26 cellular contexts compared by ENCODE assay signal in the genomic region with DNA sequence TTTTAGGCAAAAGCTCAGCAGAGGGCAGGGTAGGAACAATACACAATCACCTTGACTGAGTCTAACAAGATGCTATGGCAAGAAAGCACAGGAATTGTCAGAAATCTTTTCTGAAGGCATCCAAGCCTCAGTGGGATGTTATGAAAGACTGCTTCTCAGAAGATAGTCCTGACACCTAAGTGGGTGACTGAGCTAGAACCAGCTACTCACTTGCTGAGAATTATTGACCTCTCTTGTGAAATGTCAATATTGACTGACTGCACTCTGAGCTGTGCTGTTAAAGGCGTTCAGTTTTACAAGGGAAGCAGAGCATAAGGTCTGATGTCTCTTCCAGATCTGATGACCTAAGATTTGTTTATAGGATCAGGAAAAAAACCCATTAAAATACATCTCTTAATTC. TPM values are rescaled to one million over a fixed set of nuclear protein-coding genes. Genes with fewer than 3 reads are reported as not detected.
DNase-seq lines count a peak whose midpoint lies in the region; ATAC-seq, FAIRE-seq and TF ChIP-seq lines count a peak whose summit lies in the region.
"Had no signal": no experiment of that assay in that cellular context is flagged by ENCODE, and none has a peak within 500 bp of the region (broad histone marks: within the 10 kb centered on the region; RNA-seq: fewer than 3 reads in every experiment).

No MANE protein-coding gene starts in this region.

- TF ChIP-seq RAD21 in HepG2 (CRISPR knock-in tag; IDR thresholded peaks at IDR 0.05) = peak; percentile 12; the same call in 1 of the 2 replicates

- H3K9ac ChIP-seq in HUES48 (ENCODE audit: low read depth, low read length) (no peak overlapping the region), HepG2 (ENCODE audit: insufficient read depth, low read depth, low read length) (no peak overlapping the region)

- POLR2A ChIA-PET in HepG2 (lab: Yijun Ruan, JAX) = no interaction called here

- FAIRE-seq in HepG2 (lab: Jason Lieb, UNC) = peak; percentile 95
- FAIRE-seq: astrocyte, keratinocyte had no signal

- TF ChIP-seq POLR2A in HepG2 (IDR thresholded peaks at IDR 0.05; ENCODE audit: insufficient read depth in 1 of 2, low read depth in 2 of 2, low read length in 2 of 2) (no peak), heart left ventricle (IDR thresholded peaks at IDR 0.05) (no peak)

- CTCF ChIA-PET in HepG2 (lab: Yijun Ruan, JAX; ENCODE audit: low intra/inter-chr PET ratio, low total read pairs) = no interaction called here

- H3K4me1 ChIP-seq in HUES48 (ENCODE audit: control insufficient read depth, insufficient read depth, low read length) (peaks cover 25% of the 10 kb centered on the region), HepG2 (ENCODE audit: insufficient read depth, low read length) (peaks cover 39% of the 10 kb centered on the region), psoas muscle (no peaks in the 10 kb centered on the region), heart left ventricle (peaks cover 0 to 5% (median 0%) of the 10 kb centered on the region in 12 donors)
- H3K4me1 ChIP-seq: HAP-1, tibial artery had no signal

- H3K79me2 ChIP-seq in HepG2 (ENCODE audit: insufficient read depth, low read length) = no peaks in the 10 kb centered on the region

- TF ChIP-seq CTCF in HepG2 (CRISPR knock-in tag; IDR thresholded peaks at IDR 0.05) (no peak), psoas muscle (IDR thresholded peaks at IDR 0.05) (no peak), heart left ventricle (IDR thresholded peaks at IDR 0.05) (no peak)

- H3K27me3 ChIP-seq in HUES48 (ENCODE audit: control insufficient read depth, insufficient read depth, low read length) (no peaks in the 10 kb centered on the region), HepG2 (ENCODE audit: control insufficient read depth in 1 of 2, insufficient read depth in 2 of 2, low read length in 2 of 2) (no peaks in the 10 kb centered on the region), psoas muscle (ENCODE audit: insufficient read depth in 3 of 3, low read length in 2 of 3) (no peaks in the 10 kb centered on the region), heart left ventricle (no peaks in the 10 kb centered on the region)
- H3K27me3 ChIP-seq: tibial artery had no signal

- H3K9me3 ChIP-seq in HUES48 (ENCODE audit: control insufficient read depth, insufficient read depth, low read length) = no peaks in the 10 kb centered on the region
- H3K9me3 ChIP-seq in HepG2 (ENCODE audit: low read length) = no peaks in the 10 kb centered on the region
- no peaks in the 10 kb centered on the region for H3K9me3 ChIP-seq in psoas muscle
- peaks cover 0 to 5% (median 0%) of the 10 kb centered on the region in 12 donors for H3K9me3 ChIP-seq in heart left ventricle
- H3K9me3 ChIP-seq: HAP-1, tibial artery had no signal

- no peak overlapping the region for H2AFZ ChIP-seq in HepG2 (ENCODE audit: low read length)

- DNase-seq in COLO668 (lab: John Stamatoyannopoulos, UW; ENCODE audit: unreplicated experiment) = peak; percentile 16
- DNase-seq in NCI-H69 (lab: John Stamatoyannopoulos, UW) = peak; percentile 12
- peak; percentile 89 for DNase-seq in HepG2 (ENCODE audit: low spot score)
- DNase-seq in GM19238 (ENCODE audit: insufficient read length, low spot score) = no peak
- DNase-seq in psoas muscle = no peak
- no peak for DNase-seq in heart left ventricle
- DNase-seq in MV-4-11 (lab: John Stamatoyannopoulos, UW) = no peak
- DNase-seq: activated CD4-positive, alpha-beta T cell treated with anti-CD3 and anti-CD28 coated beads for 48 hours; activated CD8-positive, alpha-beta memory T cell treated with anti-CD3 and anti-CD28 coated beads, Interleukin-2, amount 10 ng/mL, durations not matched to agents 7 days and 5 days; CD4-positive, alpha-beta memory T cell; foreskin melanocyte; NCI-H1694; NCI-H446 treated with DMSO at 0.1 percent for 48 hours; stimulated activated CD4-positive, alpha-beta T cell treated with anti-CD3 and anti-CD28 coated beads, Interleukin-1b, Interleukin-23, amount 100 ng/mL, for 48 hours; stimulated activated naive CD4-positive, alpha-beta T cell treated with Interleukin-2 at 50 U/mL for 16 hours; tibial artery had no signal

- intact Hi-C loops in HepG2 (cut with micrococcal nuclease; ENCODE audit: unreplicated experiment) = loop anchor here (5.0 kb wide), 1 partner anchor 86 kb away; no protein-coding TSS in a partner anchor
- intact Hi-C loops in psoas muscle (cut with DNase I) = no loop called here
- intact Hi-C loops in heart left ventricle (cut with DNase I) = loop anchor here in 1 of 10 donors (10.0 kb wide), 1 partner anchor 138 kb away; no protein-coding TSS in a partner anchor

- H3K4me3 ChIP-seq in HUES48 (ENCODE audit: low read depth, low read length) (no peak overlapping the region), HepG2 (replicated peaks in 1 of 3; ENCODE audit: insufficient read depth in 1 of 3, low read depth in 2 of 3, low read length in 3 of 3) (no peak overlapping the region; a peak in 1 of 6 replicates), psoas muscle (no peak overlapping the region), heart left ventricle (no peak overlapping the region)
- H3K4me3 ChIP-seq: HAP-1, tibial artery had no signal

- H3K27ac ChIP-seq in HUES48 (ENCODE audit: low read depth, low read length) (peak overlapping the region; percentile 60), HepG2 (ENCODE audit: extremely low read length, insufficient read depth, low read length) (no peak overlapping the region), psoas muscle (no peak overlapping the region), heart left ventricle (no peak overlapping the region)
- H3K27ac ChIP-seq: tibial artery had no signal

- ATAC-seq in HepG2 (peak; percentile 99), psoas muscle (no peak), heart left ventricle (no peak)
- ATAC-seq: activated CD8-positive, alpha-beta memory T cell treated with anti-CD3 and anti-CD28 coated beads, Interleukin-2, amount 10 ng/mL, durations not matched to agents 7 days and 5 days; activated naive CD4-positive, alpha-beta T cell treated with anti-CD3 and anti-CD28 coated beads, Interleukin-2, amount 50 U/mL, for 72 hours; Right ventricle myocardium inferior had no signal

- H4K20me1 ChIP-seq in HepG2 (ENCODE audit: insufficient read depth, low read length) = peaks cover 2% of the 10 kb centered on the region; the same call in 1 of the 2 replicates

- peak; percentile 19 to 91; a peak in 2 of 4 replicates for TF ChIP-seq EP300 in HepG2 (IDR thresholded peaks at IDR 0.05; ENCODE audit: low read depth in 2 of 2, low read length in 2 of 2)
- TF ChIP-seq EP300 in HepG2 (CRISPR knock-in tag; IDR thresholded peaks at IDR 0.05; ENCODE audit: borderline replicate concordance) = 0 out of 2 replicates have a peak, but pooled peaks have one; percentile 27

- H3K36me3 ChIP-seq in HUES48 (ENCODE audit: control insufficient read depth, insufficient read depth, low read length) (no peaks in the 10 kb centered on the region), HepG2 (replicated peaks in 1 of 2; ENCODE audit: control insufficient read depth in 1 of 2, insufficient read depth in 2 of 2, low read length in 2 of 2) (no peaks in the 10 kb centered on the region), psoas muscle (ENCODE audit: insufficient read depth in 1 of 2, low read depth in 1 of 2) (no peaks in the 10 kb centered on the region), heart left ventricle (no peaks in the 10 kb centered on the region)
- H3K36me3 ChIP-seq: HAP-1, tibial artery had no signal

- in situ Hi-C loops in HepG2 (cut with HindIII; ENCODE audit: extremely low pct_ligation_motif_present, low pct_unique_long_range_greater_than_20kb) = no loop called here

- WGBS in HepG2 (ENCODE audit: low lambda C conversion rate) = 0% methylated on average over 1 of the region's 1 CpG
- WGBS in psoas muscle, 3 donors = 64 to 69% (median 68%) methylated on average over 1 of the region's 1 CpG
- 77 to 89% (median 84%) methylated on average over 1 of the region's 1 CpG for WGBS in heart left ventricle, 4 donors

- BruUV-seq in HepG2 (replicated peaks; lab: Mats Ljungman, UMichigan) = no TSS peak

- H3K4me2 ChIP-seq in HepG2 (ENCODE audit: low read depth, low read length) = peak overlapping the region; percentile 10; the same call in 1 of the 2 replicates

TF ChIP-seq in HepG2, 621 proteins besides CTCF, POLR2A, EP300 and RAD21 (continues in another document):
- peak in 1 of 2 experiments; percentile 84; a peak in 1 of 4 replicates for TF ChIP-seq KLF16 (CRISPR knock-in tag; IDR thresholded peaks at IDR 0.05)

RNA-seq across cellular contexts. Expression of a gene that starts 46.1 kb away (rescaled TPM):
- total RNA-seq in HepG2 (2016; rRNA removed; fragmentation: Illumina TruSeq; extraction: Trizol) = not detected in 2 replicates
- not detected in 2 replicates for total RNA-seq in HepG2 (2016; cell fraction: cytosol; rRNA removed; fragmentation: Illumina TruSeq; extraction: Trizol; ENCODE audit: low read depth)
- total RNA-seq in HepG2 (2016; cell fraction: insoluble cytoplasmic fraction; rRNA removed; fragmentation: Illumina TruSeq; extraction: Trizol) = not detected in 2 replicates
- total RNA-seq in HepG2 (2016; cell fraction: membrane; rRNA removed; fragmentation: Illumina TruSeq; extraction: Trizol) = not detected in 2 replicates
- not detected in 2 replicates for total RNA-seq in HepG2 (2016; cell fraction: nucleus; rRNA removed; fragmentation: Illumina TruSeq; extraction: Trizol)
- not detected in 2 replicates for polyA plus RNA-seq in HepG2 (2011; rRNA removed)
- not detected in 2 replicates for polyA plus RNA-seq in HepG2 (2011; cell fraction: cytosol; rRNA removed)
- polyA plus RNA-seq in HepG2 (2011; cell fraction: nucleus; rRNA removed) = not detected in 2 replicates
- polyA plus RNA-seq in HepG2 (2012) = 0.03 TPM in 1 of 2 replicates, not detected in the other
- not detected in 2 replicates for polyA plus RNA-seq in HepG2 (2016; cell fraction: cytosol; fragmentation: Illumina TruSeq; extraction: Trizol; ENCODE audit: low read depth)
- polyA plus RNA-seq in HepG2 (2016; cell fraction: insoluble cytoplasmic fraction; fragmentation: Illumina TruSeq; extraction: Trizol; ENCODE audit: low read depth) = not detected in 2 replicates
- not detected in 2 replicates for polyA plus RNA-seq in HepG2 (2016; cell fraction: membrane; fragmentation: Illumina TruSeq; extraction: Trizol; ENCODE audit: low read depth)
- polyA plus RNA-seq in HepG2 (2016; cell fraction: nucleus; fragmentation: Illumina TruSeq; extraction: Trizol; ENCODE audit: insufficient read depth, low read depth) = not detected in 2 replicates
- not detected in 2 replicates for polyA minus RNA-seq in HepG2 (2011; rRNA and poly(A)+ RNA removed; ENCODE audit: low replicate concordance)
- not detected in 2 replicates for polyA minus RNA-seq in HepG2 (2011; cell fraction: cytosol; rRNA and poly(A)+ RNA removed)
- not detected in 2 replicates for polyA minus RNA-seq in HepG2 (2011; cell fraction: nucleus; rRNA and poly(A)+ RNA removed)
- total RNA-seq in psoas muscle = under 1 TPM; 0.10 to 0.37 (median 0.14) TPM
- polyA plus RNA-seq in psoas muscle = under 1 TPM; 0.03 to 0.13 (median 0.11) TPM
- total RNA-seq in heart left ventricle = under 1 TPM in 5 of 9 donors, not detected in 4; 0.05 to 0.59 (median 0.38) TPM
- under 1 TPM; 0.01 to 0.11 TPM for polyA plus RNA-seq in heart left ventricle
- total RNA-seq: activated CD8-positive, alpha-beta memory T cell treated with anti-CD3 and anti-CD28 coated beads, Interleukin-2, amount 10 ng/mL, durations not matched to agents 7 days and 5 days; activated naive CD4-positive, alpha-beta T cell treated with anti-CD3 and anti-CD28 coated beads, Interleukin-2, amount 50 U/mL, for 72 hours; activated T-helper 1 cell treated with anti-CD3 and anti-CD28 coated beads, Interleukin-12 subunit alpha, Interleukin-12 subunit beta, Interleukin-2, Interleukin-4 antibody, amounts not matched to agents 30 ng/mL and 10 ng/mL and 1 ng/mL, durations not matched to agents 14 hours and 24 hours and 36 hours; astrocyte; CD4-positive, alpha-beta memory T cell; Daoy; epithelial cell of proximal tubule; HT1080; Right ventricle myocardium inferior had no signal
- polyA plus RNA-seq: keratinocyte had no signal

Comparison
In these comparisons a context has a peak if more than half of its experiments do, and no peak if none do; other contexts are left out.
1. DNase-seq: peak in COLO668 (single experiment), NCI-H69 (single experiment) and HepG2 (single experiment); none in GM19238 (single experiment), psoas muscle (0 of 2), heart left ventricle (0 of 5) and MV-4-11 (single experiment).